ENCODE assay signal across 1 cellular context in genomic region chr12:55934343-55934742, GRCh38.
TF ChIP-seq lines count a peak whose summit lies in the region.

No MANE protein-coding gene starts in this region.

TF ChIP-seq in HepG2, 621 proteins besides CTCF, POLR2A, EP300 and RAD21:
- no peak for TF ChIP-seq IRF9 (CRISPR knock-in tag; IDR thresholded peaks at IDR 0.05; ENCODE audit: borderline replicate concordance)
- TF ChIP-seq ATF7 (IDR thresholded peaks at IDR 0.05): 0 out of 2 replicates have a peak, but pooled peaks have one; percentile 11
- no peak for TF ChIP-seq ATF7 (CRISPR knock-in tag; IDR thresholded peaks at IDR 0.05)
- no peak for TF ChIP-seq KLF9 (CRISPR knock-in tag; IDR thresholded peaks at IDR 0.05; ENCODE audit: low read depth)
- TF ChIP-seq ZBTB8A (CRISPR knock-in tag; IDR thresholded peaks at IDR 0.05; ENCODE audit: borderline replicate concordance, low read depth): no peak
- no peak for TF ChIP-seq NR2C2 (CRISPR knock-in tag; IDR thresholded peaks at IDR 0.05; ENCODE audit: borderline replicate concordance)
- no peak for TF ChIP-seq CENPX (CRISPR knock-in tag; IDR thresholded peaks at IDR 0.05)
